In the genomic region with DNA sequence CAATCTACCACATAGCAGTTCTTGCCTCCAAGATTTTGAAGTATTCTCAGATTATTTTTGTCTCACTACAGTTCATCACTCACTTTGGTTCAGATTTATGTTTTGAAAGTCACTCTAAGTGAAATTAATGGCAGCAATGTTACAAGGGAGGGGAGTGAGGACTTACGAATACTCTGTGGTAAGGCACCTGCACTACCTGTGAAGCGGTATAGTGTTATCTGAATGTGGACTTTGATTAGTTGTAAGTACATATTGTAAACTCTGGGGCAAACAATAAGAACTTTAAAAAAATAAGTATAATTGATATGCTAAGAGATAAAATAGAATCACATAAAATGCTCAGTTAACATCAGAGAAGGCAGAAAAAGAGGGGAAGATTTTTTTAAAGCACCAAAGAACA, we compare ENCODE assay signal across 21 cellular contexts.
"Had no signal": no experiment of that assay in that cellular context is flagged by ENCODE, and none has a peak within 500 bp of the region (broad histone marks: within the 10 kb centered on the region; RNA-seq: fewer than 3 reads in every experiment).

No MANE protein-coding gene starts in this region.

- H3K9me3 Mint-ChIP-seq: activated CD4-positive, alpha-beta memory T cell treated with anti-CD3 and anti-CD28 coated beads, Interleukin-2, amount 10 ng/mL, durations not matched to agents 7 days and 5 days; activated CD4-positive, alpha-beta T cell treated with anti-CD3 and anti-CD28 coated beads, Interleukin-2, amount 10 ng/mL, durations not matched to agents 7 days and 5 days; activated naive CD4-positive, alpha-beta T cell treated with anti-CD3 and anti-CD28 coated beads, Interleukin-2, amount 10 ng/mL, durations not matched to agents 7 days and 5 days; activated naive CD8-positive, alpha-beta T cell treated with anti-CD3 and anti-CD28 coated beads, Interleukin-2, amount 10 ng/mL, durations not matched to agents 7 days and 5 days; activated T-cell treated with anti-CD3 and anti-CD28 coated beads, Interleukin-2, amount 50 U/mL, for 24 hours; naive thymus-derived CD4-positive, alpha-beta T cell; WTC11 had no signal

- H3K4me3 Mint-ChIP-seq: activated CD4-positive, alpha-beta memory T cell treated with anti-CD3 and anti-CD28 coated beads, Interleukin-2, amount 10 ng/mL, durations not matched to agents 7 days and 5 days; activated CD4-positive, alpha-beta T cell treated with anti-CD3 and anti-CD28 coated beads, Interleukin-2, amount 10 ng/mL, durations not matched to agents 7 days and 5 days; activated naive CD4-positive, alpha-beta T cell treated with anti-CD3 and anti-CD28 coated beads, Interleukin-2, amount 10 ng/mL, durations not matched to agents 7 days and 5 days; activated naive CD8-positive, alpha-beta T cell treated with anti-CD3 and anti-CD28 coated beads, Interleukin-2, amount 10 ng/mL, durations not matched to agents 7 days and 5 days; activated T-cell treated with anti-CD3 and anti-CD28 coated beads, Interleukin-2, amount 50 U/mL, for 24 hours; naive thymus-derived CD4-positive, alpha-beta T cell; T-helper 17 cell; WTC11 had no signal

- DNase-seq: activated CD4-positive, alpha-beta memory T cell treated with anti-CD3 and anti-CD28 coated beads, Interleukin-2, amount 10 ng/mL, durations not matched to agents 7 days and 5 days; activated CD4-positive, alpha-beta T cell treated with anti-CD3 and anti-CD28 coated beads for 1 hour; activated CD4-positive, alpha-beta T cell treated with anti-CD3 and anti-CD28 coated beads, Interleukin-2, amount 10 ng/mL, durations not matched to agents 7 days and 5 days; activated CD8-positive, alpha-beta memory T cell treated with anti-CD3 and anti-CD28 coated beads, Interleukin-2, amount 50 U/mL, for 48 hours; activated gamma-delta T cell; activated naive CD4-positive, alpha-beta T cell treated with anti-CD3 and anti-CD28 coated beads, Interleukin-2, amount 10 ng/mL, durations not matched to agents 7 days and 5 days; activated naive CD8-positive, alpha-beta T cell treated with anti-CD3 and anti-CD28 coated beads, Interleukin-2, amount 10 ng/mL, durations not matched to agents 7 days and 5 days; activated T-cell treated with anti-CD3 and anti-CD28 coated beads, Interleukin-2, amount 50 U/mL, for 24 hours; caudate nucleus; gastrocnemius medialis; left ventricle myocardium superior; naive thymus-derived CD4-positive, alpha-beta T cell; pancreas; psoas muscle; stimulated activated CD4-positive, alpha-beta T cell treated with anti-CD3 and anti-CD28 coated beads, Interleukin-2, amount 100 ng/mL, for 48 hours; stimulated activated naive CD4-positive, alpha-beta T cell treated with Interleukin-2 at 50 U/mL for 16 hours; SW 1271; T-helper 17 cell; transverse colon had no signal

- H3K9me3 ChIP-seq: gastrocnemius medialis, pancreas, psoas muscle, transverse colon had no signal

- H3K36me3 Mint-ChIP-seq: activated naive CD4-positive, alpha-beta T cell treated with anti-CD3 and anti-CD28 coated beads, Interleukin-2, amount 10 ng/mL, durations not matched to agents 7 days and 5 days; activated naive CD8-positive, alpha-beta T cell treated with anti-CD3 and anti-CD28 coated beads, Interleukin-2, amount 10 ng/mL, durations not matched to agents 7 days and 5 days; naive thymus-derived CD4-positive, alpha-beta T cell; WTC11 had no signal

- ATAC-seq: left ventricle myocardium superior; naive thymus-derived CD4-positive, alpha-beta T cell; T-helper 17 cell; WTC11 had no signal

- H3K4me3 ChIP-seq: gastrocnemius medialis, pancreas, psoas muscle, transverse colon had no signal

- H3K27me3 ChIP-seq: gastrocnemius medialis, pancreas had no signal

- H3K4me1 ChIP-seq: gastrocnemius medialis, pancreas, psoas muscle had no signal

- H3K27ac ChIP-seq: epithelial cell of prostate, gastrocnemius medialis, pancreas, psoas muscle, transverse colon had no signal

- H3K36me3 ChIP-seq: gastrocnemius medialis, pancreas, transverse colon had no signal

- H3K27ac Mint-ChIP-seq: activated CD4-positive, alpha-beta memory T cell treated with anti-CD3 and anti-CD28 coated beads, Interleukin-2, amount 10 ng/mL, durations not matched to agents 7 days and 5 days; activated CD4-positive, alpha-beta T cell treated with anti-CD3 and anti-CD28 coated beads, Interleukin-2, amount 10 ng/mL, durations not matched to agents 7 days and 5 days; activated naive CD4-positive, alpha-beta T cell treated with anti-CD3 and anti-CD28 coated beads, Interleukin-2, amount 10 ng/mL, durations not matched to agents 7 days and 5 days; activated naive CD8-positive, alpha-beta T cell treated with anti-CD3 and anti-CD28 coated beads, Interleukin-2, amount 10 ng/mL, durations not matched to agents 7 days and 5 days; activated T-cell treated with anti-CD3 and anti-CD28 coated beads, Interleukin-2, amount 50 U/mL, for 24 hours; naive thymus-derived CD4-positive, alpha-beta T cell; T-helper 17 cell; WTC11 had no signal
